1 cellular context compared by ENCODE assay signal in genomic region chr12:90974286-90974685, GRCh38.
TF ChIP-seq lines count a peak whose summit lies in the region.

No MANE protein-coding gene starts in this region.

TF ChIP-seq in SK-N-SH treated with all-trans-retinoic acid at 6 μM for 48 hours, 23 proteins besides CTCF, POLR2A, EP300 and RAD21 (continued from another document):
- TF ChIP-seq TSHZ2 (CRISPR knock-in tag; IDR thresholded peaks at IDR 0.05) (no peak), ZC3H10 (CRISPR knock-in tag; IDR thresholded peaks at IDR 0.05) (no peak), POU6F1 (CRISPR knock-in tag; IDR thresholded peaks at IDR 0.05; ENCODE audit: borderline replicate concordance, low read depth) (no peak), TOX (CRISPR knock-in tag; IDR thresholded peaks at IDR 0.05; ENCODE audit: borderline replicate concordance) (no peak), PATZ1 (CRISPR knock-in tag; IDR thresholded peaks at IDR 0.05; ENCODE audit: borderline replicate concordance) (no peak), OSR1 (CRISPR knock-in tag; IDR thresholded peaks at IDR 0.05) (no peak), CREB5 (CRISPR knock-in tag; IDR thresholded peaks at IDR 0.05; ENCODE audit: low read depth) (no peak), CSRNP3 (CRISPR knock-in tag; IDR thresholded peaks at IDR 0.05) (no peak), SNAI2 (CRISPR knock-in tag; IDR thresholded peaks at IDR 0.05) (no peak), BACH2 (CRISPR knock-in tag; IDR thresholded peaks at IDR 0.05; ENCODE audit: borderline replicate concordance) (no peak)
